2 cellular contexts compared by ENCODE assay signal in genomic region chr18:11752116-11752911, GRCh38.
TF ChIP-seq lines count a peak whose summit lies in the region.

No MANE protein-coding gene starts in this region.

TF ChIP-seq in SK-N-SH, 30 proteins besides CTCF, POLR2A, EP300 and RAD21 (continued from another document):
- TF ChIP-seq TEAD4 (IDR thresholded peaks at IDR 0.05; ENCODE audit: borderline replicate concordance, insufficient read depth) (no peak), MAX (IDR thresholded peaks at IDR 0.05; ENCODE audit: low read depth) (no peak), GABPA (IDR thresholded peaks at IDR 0.05; ENCODE audit: low read depth) (no peak), JUND (IDR thresholded peaks at IDR 0.05) (no peak), CHD2 (IDR thresholded peaks at IDR 0.05; ENCODE audit: low read length, partially characterized antibody) (no peak), ZBTB33 (IDR thresholded peaks at IDR 0.05; ENCODE audit: borderline replicate concordance, low read depth) (no peak)

TF ChIP-seq in SK-N-SH treated with all-trans-retinoic acid at 6 μM for 48 hours, 23 proteins besides CTCF, POLR2A, EP300 and RAD21 (continued from another document):
- TF ChIP-seq TSHZ2 (CRISPR knock-in tag; IDR thresholded peaks at IDR 0.05) (no peak), ZNF565 (CRISPR knock-in tag; conservative IDR thresholded peaks at IDR 0.05; ENCODE audit: low read depth) (no peak), PPARA (CRISPR knock-in tag; IDR thresholded peaks at IDR 0.05; ENCODE audit: borderline replicate concordance) (no peak), ISL1 (CRISPR knock-in tag; IDR thresholded peaks at IDR 0.05) (no peak), GLIS3 (CRISPR knock-in tag; IDR thresholded peaks at IDR 0.05) (no peak), ZNF70 (CRISPR knock-in tag; IDR thresholded peaks at IDR 0.05) (no peak), SNAI2 (CRISPR knock-in tag; IDR thresholded peaks at IDR 0.05) (no peak), CSDC2 (CRISPR knock-in tag; IDR thresholded peaks at IDR 0.05) (no peak), ZC3H10 (CRISPR knock-in tag; IDR thresholded peaks at IDR 0.05) (no peak), ZFP3 (CRISPR knock-in tag; IDR thresholded peaks at IDR 0.05) (no peak), PATZ1 (CRISPR knock-in tag; IDR thresholded peaks at IDR 0.05; ENCODE audit: borderline replicate concordance) (no peak), ESRRG (CRISPR knock-in tag; IDR thresholded peaks at IDR 0.05) (no peak), RARB (CRISPR knock-in tag; IDR thresholded peaks at IDR 0.05) (no peak), OSR1 (CRISPR knock-in tag; IDR thresholded peaks at IDR 0.05) (no peak)
- TF ChIP-seq, protein P1, sequence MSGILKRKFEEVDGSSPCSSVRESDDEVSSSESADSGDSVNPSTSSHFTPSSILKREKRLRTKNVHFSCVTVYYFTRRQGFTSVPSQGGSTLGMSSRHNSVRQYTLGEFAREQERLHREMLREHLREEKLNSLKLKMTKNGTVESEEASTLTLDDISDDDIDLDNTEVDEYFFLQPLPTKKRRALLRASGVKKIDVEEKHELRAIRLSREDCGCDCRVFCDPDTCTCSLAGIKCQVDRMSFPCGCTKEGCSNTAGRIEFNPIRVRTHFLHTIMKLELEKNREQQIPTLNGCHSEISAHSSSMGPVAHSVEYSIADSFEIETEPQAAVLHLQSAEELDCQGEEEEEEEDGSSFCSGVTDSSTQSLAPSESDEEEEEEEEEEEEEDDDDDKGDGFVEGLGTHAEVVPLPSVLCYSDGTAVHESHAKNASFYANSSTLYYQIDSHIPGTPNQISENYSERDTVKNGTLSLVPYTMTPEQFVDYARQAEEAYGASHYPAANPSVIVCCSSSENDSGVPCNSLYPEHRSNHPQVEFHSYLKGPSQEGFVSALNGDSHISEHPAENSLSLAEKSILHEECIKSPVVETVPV (CRISPR knock-in tag; IDR thresholded peaks at IDR 0.05) = no peak
